ENCODE assay signal across 1 cellular context in the genomic region with DNA sequence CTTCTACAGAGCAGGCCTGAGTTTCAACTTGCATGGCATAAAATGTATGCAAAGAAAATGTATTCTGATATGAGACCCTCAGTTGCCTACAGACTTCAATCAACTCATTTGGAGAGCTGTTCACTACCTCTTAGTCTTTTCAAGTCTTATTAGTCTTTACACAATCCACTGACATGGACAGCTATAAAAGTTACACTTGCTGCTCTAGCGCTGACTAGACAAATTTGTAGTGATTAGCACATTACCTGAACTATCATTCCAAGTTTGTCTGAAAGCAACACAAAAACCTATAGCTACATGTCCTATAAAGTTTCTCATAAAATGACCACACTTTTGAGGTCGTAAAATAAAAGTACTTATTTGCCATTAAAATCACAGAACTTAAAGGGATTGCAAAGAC.
TF ChIP-seq lines count a peak whose summit lies in the region.

No MANE protein-coding gene starts in this region.

TF ChIP-seq in HCT116, 20 proteins besides CTCF, POLR2A, EP300 and RAD21 (continued from another document):
- TF ChIP-seq, protein P1, sequence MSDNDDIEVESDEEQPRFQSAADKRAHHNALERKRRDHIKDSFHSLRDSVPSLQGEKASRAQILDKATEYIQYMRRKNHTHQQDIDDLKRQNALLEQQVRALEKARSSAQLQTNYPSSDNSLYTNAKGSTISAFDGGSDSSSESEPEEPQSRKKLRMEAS (IDR thresholded peaks at IDR 0.05) = no peak
- TF ChIP-seq, protein P2, sequence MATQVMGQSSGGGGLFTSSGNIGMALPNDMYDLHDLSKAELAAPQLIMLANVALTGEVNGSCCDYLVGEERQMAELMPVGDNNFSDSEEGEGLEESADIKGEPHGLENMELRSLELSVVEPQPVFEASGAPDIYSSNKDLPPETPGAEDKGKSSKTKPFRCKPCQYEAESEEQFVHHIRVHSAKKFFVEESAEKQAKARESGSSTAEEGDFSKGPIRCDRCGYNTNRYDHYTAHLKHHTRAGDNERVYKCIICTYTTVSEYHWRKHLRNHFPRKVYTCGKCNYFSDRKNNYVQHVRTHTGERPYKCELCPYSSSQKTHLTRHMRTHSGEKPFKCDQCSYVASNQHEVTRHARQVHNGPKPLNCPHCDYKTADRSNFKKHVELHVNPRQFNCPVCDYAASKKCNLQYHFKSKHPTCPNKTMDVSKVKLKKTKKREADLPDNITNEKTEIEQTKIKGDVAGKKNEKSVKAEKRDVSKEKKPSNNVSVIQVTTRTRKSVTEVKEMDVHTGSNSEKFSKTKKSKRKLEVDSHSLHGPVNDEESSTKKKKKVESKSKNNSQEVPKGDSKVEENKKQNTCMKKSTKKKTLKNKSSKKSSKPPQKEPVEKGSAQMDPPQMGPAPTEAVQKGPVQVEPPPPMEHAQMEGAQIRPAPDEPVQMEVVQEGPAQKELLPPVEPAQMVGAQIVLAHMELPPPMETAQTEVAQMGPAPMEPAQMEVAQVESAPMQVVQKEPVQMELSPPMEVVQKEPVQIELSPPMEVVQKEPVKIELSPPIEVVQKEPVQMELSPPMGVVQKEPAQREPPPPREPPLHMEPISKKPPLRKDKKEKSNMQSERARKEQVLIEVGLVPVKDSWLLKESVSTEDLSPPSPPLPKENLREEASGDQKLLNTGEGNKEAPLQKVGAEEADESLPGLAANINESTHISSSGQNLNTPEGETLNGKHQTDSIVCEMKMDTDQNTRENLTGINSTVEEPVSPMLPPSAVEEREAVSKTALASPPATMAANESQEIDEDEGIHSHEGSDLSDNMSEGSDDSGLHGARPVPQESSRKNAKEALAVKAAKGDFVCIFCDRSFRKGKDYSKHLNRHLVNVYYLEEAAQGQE (IDR thresholded peaks at IDR 0.05; ENCODE audit: low read depth) = no peak
- TF ChIP-seq EZH2phosphoT487 (IDR thresholded peaks at IDR 0.05; ENCODE audit: borderline replicate concordance) (no peak), CEBPB (IDR thresholded peaks at IDR 0.05; ENCODE audit: low read depth) (no peak)
